8 cellular contexts compared by ENCODE assay signal in the genomic region with DNA sequence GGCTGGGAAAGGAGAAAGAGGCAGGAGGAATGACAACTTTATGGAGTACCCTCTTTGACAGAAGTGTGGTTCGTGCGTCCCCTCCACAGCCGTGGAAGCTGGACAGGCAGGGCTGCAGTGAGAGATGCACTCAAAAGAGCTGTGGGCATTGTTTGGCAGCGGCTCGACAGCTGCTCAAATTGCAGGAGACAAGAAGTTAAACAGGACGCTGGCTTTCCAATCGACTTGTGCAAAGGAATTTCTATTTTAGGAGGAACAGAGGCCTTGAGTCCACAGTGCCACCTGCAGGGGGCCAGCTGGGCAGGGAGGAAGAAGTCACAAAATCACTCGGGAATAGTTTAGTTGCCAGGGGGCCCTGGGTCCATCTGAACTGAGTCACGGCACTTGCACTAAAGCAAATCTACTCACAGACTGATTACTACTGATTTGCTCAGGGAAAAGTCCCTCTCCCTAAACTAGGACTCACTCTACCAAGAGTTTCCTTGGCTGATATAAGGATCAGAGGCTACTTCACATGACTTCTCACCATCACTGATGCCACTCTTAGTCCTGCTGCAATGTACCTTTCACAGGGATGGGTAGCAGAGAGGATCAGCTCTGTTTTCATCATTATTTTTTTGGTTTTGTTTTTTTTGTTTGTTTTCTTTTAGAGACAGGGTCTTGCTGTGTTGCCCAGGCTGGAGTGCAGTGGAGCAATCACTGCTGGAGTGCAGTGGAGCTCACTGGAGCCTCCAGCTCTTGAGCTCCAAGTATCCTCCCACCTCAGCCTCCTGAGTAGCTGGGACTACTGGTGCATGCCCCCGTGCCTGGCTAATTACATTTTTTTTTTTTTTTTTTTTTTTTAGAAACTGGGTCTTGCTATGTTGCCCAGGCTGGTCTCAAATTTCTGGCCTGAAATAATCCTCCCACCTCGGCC.
DNase-seq lines count a peak whose midpoint lies in the region; ATAC-seq and TF ChIP-seq lines count a peak whose summit lies in the region.

No MANE protein-coding gene starts in this region.

- no peak overlapping the region for H3K23ac ChIP-seq in mesenchymal stem cell (ENCODE audit: low read length in 2 of 2)

- peak overlapping the region; percentile 95 to 96 for H2BK12ac ChIP-seq in mesenchymal stem cell (ENCODE audit: low read length in 2 of 2)

- 5% methylated on average over 9 of the region's 11 CpGs for WGBS in mesenchymal stem cell

- H2AFZ ChIP-seq in mesenchymal stem cell (ENCODE audit: low read depth, low read length): no peak overlapping the region
- no peak overlapping the region for H2AFZ ChIP-seq in OCI-LY7 (ENCODE audit: low read length)

- no peak overlapping the region for H3K14ac ChIP-seq in mesenchymal stem cell (ENCODE audit: low read length in 2 of 2)

- no peak overlapping the region for H3K27ac Mint-ChIP-seq in stimulated activated memory B cell treated with anti-CD40 and anti-IgM and Interleukin-4, amounts not matched to agents 10 μg/mL and 1 μg/mL and 100 μg/mL, for 72 hours

- peak overlapping the region; percentile 57 to 81 for H3K4ac ChIP-seq in mesenchymal stem cell (ENCODE audit: low read depth in 1 of 2, low read length in 2 of 2)

- H3K27me3 ChIP-seq in mesenchymal stem cell (ENCODE audit: control insufficient read depth in 1 of 2, insufficient read depth in 1 of 2, low read length in 2 of 2): peaks cover 0 to 15% of the 10 kb centered on the region in 2 experiments

- no peaks in the 10 kb centered on the region for H3K4me1 Mint-ChIP-seq in stimulated activated memory B cell treated with anti-CD40 and anti-IgM and Interleukin-4, amounts not matched to agents 10 μg/mL and 1 μg/mL and 100 μg/mL, for 72 hours

- DNase-seq in Caki2 (ENCODE audit: low read depth): peak; percentile 93
- peak; percentile 50 for DNase-seq in MV-4-11 (lab: John Stamatoyannopoulos, UW)
- DNase-seq in dedifferentiated amniotic fluid mesenchymal stem cell (ENCODE audit: extremely low spot score): peak; percentile 83
- DNase-seq in mesenchymal stem cell: peak; percentile 82
- DNase-seq in mesenteric fat pad (ENCODE audit: low spot score): no peak
- DNase-seq in OCI-LY7 (ENCODE audit: low spot score): no peak

- no peaks in the 10 kb centered on the region for H4K20me1 ChIP-seq in OCI-LY7 (ENCODE audit: insufficient read depth, low read length)

- H3K4me2 ChIP-seq in mesenchymal stem cell (ENCODE audit: low read length, poor library complexity, severe bottlenecking) (peak overlapping the region; percentile 18), OCI-LY7 (ENCODE audit: low read length) (no peak overlapping the region)

- no peaks in the 10 kb centered on the region for H3K36me3 ChIP-seq in mesenchymal stem cell (ENCODE audit: control insufficient read depth in 1 of 2, insufficient read depth in 2 of 2, low read depth in 1 of 2, low read length in 2 of 2)
- no peaks in the 10 kb centered on the region for H3K36me3 ChIP-seq in OCI-LY7 (ENCODE audit: insufficient read depth, low read length)

- H2BK120ac ChIP-seq in mesenchymal stem cell (ENCODE audit: low read depth, low read length): peak overlapping the region; percentile 80

- intact Hi-C loops in OCI-LY7 (cut with micrococcal nuclease; ENCODE audit: unreplicated experiment): no loop called here

- POLR2A ChIA-PET in OCI-LY7 (lab: Charles Lee): no interaction called here

- H3K4me3 ChIP-seq in mesenchymal stem cell (ENCODE audit: insufficient read depth in 1 of 2, low read depth in 1 of 2, low read length in 2 of 2): no peak overlapping the region
- H3K4me3 ChIP-seq in OCI-LY7 (ENCODE audit: low read depth, low read length, poor library complexity, severe bottlenecking): no peak overlapping the region

- H3K27ac ChIP-seq in mesenchymal stem cell (ENCODE audit: low read length, poor library complexity, severe bottlenecking) (peak overlapping the region; percentile 95), OCI-LY7 (ENCODE audit: low read depth, low read length, poor library complexity, severe bottlenecking) (no peak overlapping the region)

- H3K27me3 Mint-ChIP-seq in stimulated activated memory B cell treated with anti-CD40 and anti-IgM and Interleukin-4, amounts not matched to agents 10 μg/mL and 1 μg/mL and 100 μg/mL, for 72 hours: no peaks in the 10 kb centered on the region

- BruUV-seq in OCI-LY7 (replicated peaks; lab: Mats Ljungman, UMichigan): no TSS peak

- no peak overlapping the region for H3K4me3 Mint-ChIP-seq in stimulated activated memory B cell treated with anti-CD40 and anti-IgM and Interleukin-4, amounts not matched to agents 10 μg/mL and 1 μg/mL and 100 μg/mL, for 72 hours

- no peak for TF ChIP-seq CTCF in OCI-LY7 (conservative IDR thresholded peaks at IDR 0.05; ENCODE audit: low read length)

- H4K8ac ChIP-seq in mesenchymal stem cell (ENCODE audit: low read length): peak overlapping the region; percentile 86

- in situ Hi-C loops in Caki2 (cut with HindIII; ENCODE audit: low pct_unique_long_range_greater_than_20kb, low sequenced_read_pairs): no loop called here

- H3K79me1 ChIP-seq in mesenchymal stem cell (replicated peaks; ENCODE audit: low read length, poor library complexity, severe bottlenecking): no peaks in the 10 kb centered on the region

- no peak overlapping the region for H2AK5ac ChIP-seq in mesenchymal stem cell (ENCODE audit: low read length, severe bottlenecking)

- H3K9me3 Mint-ChIP-seq in stimulated activated memory B cell treated with anti-CD40 and anti-IgM and Interleukin-4, amounts not matched to agents 10 μg/mL and 1 μg/mL and 100 μg/mL, for 72 hours: no peaks in the 10 kb centered on the region

- H3K36me3 Mint-ChIP-seq in stimulated activated memory B cell treated with anti-CD40 and anti-IgM and Interleukin-4, amounts not matched to agents 10 μg/mL and 1 μg/mL and 100 μg/mL, for 72 hours: no peaks in the 10 kb centered on the region

- CTCF ChIA-PET in OCI-LY7 (lab: Charles Lee; ENCODE audit: unreplicated experiment): no interaction called here

- no peak overlapping the region for H3K9ac ChIP-seq in mesenchymal stem cell (ENCODE audit: low read length)

- no peaks in the 10 kb centered on the region for H3K79me2 ChIP-seq in OCI-LY7 (ENCODE audit: insufficient read depth, low read depth, low read length)

- ATAC-seq in GM18861 (IDR thresholded peaks at IDR 0.05; ENCODE audit: unreplicated experiment): no peak
- no peak for ATAC-seq in stimulated activated memory B cell treated with anti-CD40 and anti-IgM and Interleukin-4, amounts not matched to agents 10 μg/mL and 1 μg/mL and 100 μg/mL, for 72 hours

- H3K9me2 ChIP-seq in OCI-LY7 (ENCODE audit: insufficient read depth, low read length): no peaks in the 10 kb centered on the region

- peak overlapping the region; percentile 70 for H4K91ac ChIP-seq in mesenchymal stem cell (ENCODE audit: low read length)

- H3K18ac ChIP-seq in mesenchymal stem cell (ENCODE audit: low read depth in 1 of 2, low read length in 2 of 2): peak overlapping the region; percentile 81 to 82

- H3K9me3 ChIP-seq in mesenchymal stem cell (ENCODE audit: control insufficient read depth, low read length): no peaks in the 10 kb centered on the region
- no peaks in the 10 kb centered on the region for H3K9me3 ChIP-seq in OCI-LY7 (ENCODE audit: low read length)

- no peak overlapping the region for H2BK5ac ChIP-seq in mesenchymal stem cell (ENCODE audit: low read depth, low read length, poor library complexity, severe bottlenecking)

- peaks cover 19% of the 10 kb centered on the region for H3K4me1 ChIP-seq in mesenchymal stem cell (ENCODE audit: control insufficient read depth, insufficient read depth, low read depth, low read length)
- no peaks in the 10 kb centered on the region for H3K4me1 ChIP-seq in OCI-LY7 (ENCODE audit: insufficient read depth, low read length, poor library complexity, severe bottlenecking)

- no peak overlapping the region for H2BK15ac ChIP-seq in mesenchymal stem cell (ENCODE audit: low read depth, poor library complexity, severe bottlenecking)

Comparison
In these comparisons a context has a peak if more than half of its experiments do, and no peak if none do; other contexts are left out.
1. DNase-seq: peak in Caki2 (single experiment), MV-4-11 (single experiment), dedifferentiated amniotic fluid mesenchymal stem cell (single experiment) and mesenchymal stem cell (single experiment); none in mesenteric fat pad (single experiment) and OCI-LY7 (single experiment).